Comparison of ENCODE assay signal across 2 cellular contexts in the genomic region with DNA sequence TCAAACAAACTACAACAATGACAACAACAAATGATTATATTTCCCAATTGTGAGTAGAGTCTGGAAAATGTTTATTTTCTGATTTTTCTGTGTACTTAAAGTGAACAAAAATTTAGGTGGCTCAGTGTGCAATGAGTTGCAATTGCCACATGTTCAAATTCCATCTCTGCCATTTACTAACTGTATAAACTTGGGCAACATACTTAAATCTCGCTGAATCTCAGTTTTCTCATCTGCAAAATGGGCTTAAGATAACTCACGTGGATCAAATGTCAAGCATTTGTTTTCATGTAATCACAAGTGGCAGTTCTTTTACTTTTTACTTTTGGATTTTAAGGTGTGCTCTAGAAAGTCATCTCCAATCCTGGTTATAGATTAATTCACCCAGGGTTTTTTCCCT.
A peak's percentile ranks its signal among the peaks of the same experiment; 100 is the strongest.
TF ChIP-seq lines count a peak whose summit lies in the region.

No MANE protein-coding gene starts in this region.

TF ChIP-seq in HepG2, 621 proteins besides CTCF, POLR2A, EP300 and RAD21 (continued from another document and continues in another):
- TF ChIP-seq DBP (CRISPR knock-in tag; IDR thresholded peaks at IDR 0.05; ENCODE audit: not compliant biosample characterization) (no peak), KDM1A (CRISPR knock-in tag; IDR thresholded peaks at IDR 0.05) (peak; percentile 83; the same call in 1 of the 2 replicates), ELF3 (CRISPR knock-in tag; IDR thresholded peaks at IDR 0.05) (no peak), PRDM15 (CRISPR knock-in tag; IDR thresholded peaks at IDR 0.05) (no peak), KDM6A (CRISPR knock-in tag; IDR thresholded peaks at IDR 0.05; ENCODE audit: low read depth) (no peak), MXD1 (CRISPR knock-in tag; IDR thresholded peaks at IDR 0.05) (no peak), ZNF563 (CRISPR knock-in tag; IDR thresholded peaks at IDR 0.05) (no peak), ZNF629 (CRISPR knock-in tag; conservative IDR thresholded peaks at IDR 0.05) (peak; percentile 92), SOX6 (IDR thresholded peaks at IDR 0.05) (no peak), SOX6 (CRISPR knock-in tag; IDR thresholded peaks at IDR 0.05) (peak; percentile 36; the same call in 1 of the 2 replicates), ZNF225 (CRISPR knock-in tag; IDR thresholded peaks at IDR 0.05) (no peak), PAXIP1 (CRISPR knock-in tag; conservative IDR thresholded peaks at IDR 0.05) (no peak), ZNF569 (CRISPR knock-in tag; IDR thresholded peaks at IDR 0.05; ENCODE audit: borderline replicate concordance) (no peak)
- TF ChIP-seq, protein P1, sequence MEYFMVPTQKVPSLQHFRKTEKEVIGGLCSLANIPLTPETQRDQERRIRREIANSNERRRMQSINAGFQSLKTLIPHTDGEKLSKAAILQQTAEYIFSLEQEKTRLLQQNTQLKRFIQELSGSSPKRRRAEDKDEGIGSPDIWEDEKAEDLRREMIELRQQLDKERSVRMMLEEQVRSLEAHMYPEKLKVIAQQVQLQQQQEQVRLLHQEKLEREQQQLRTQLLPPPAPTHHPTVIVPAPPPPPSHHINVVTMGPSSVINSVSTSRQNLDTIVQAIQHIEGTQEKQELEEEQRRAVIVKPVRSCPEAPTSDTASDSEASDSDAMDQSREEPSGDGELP (IDR thresholded peaks at IDR 0.05; ENCODE audit: borderline replicate concordance, low read depth), result no peak
- TF ChIP-seq, protein P2, sequence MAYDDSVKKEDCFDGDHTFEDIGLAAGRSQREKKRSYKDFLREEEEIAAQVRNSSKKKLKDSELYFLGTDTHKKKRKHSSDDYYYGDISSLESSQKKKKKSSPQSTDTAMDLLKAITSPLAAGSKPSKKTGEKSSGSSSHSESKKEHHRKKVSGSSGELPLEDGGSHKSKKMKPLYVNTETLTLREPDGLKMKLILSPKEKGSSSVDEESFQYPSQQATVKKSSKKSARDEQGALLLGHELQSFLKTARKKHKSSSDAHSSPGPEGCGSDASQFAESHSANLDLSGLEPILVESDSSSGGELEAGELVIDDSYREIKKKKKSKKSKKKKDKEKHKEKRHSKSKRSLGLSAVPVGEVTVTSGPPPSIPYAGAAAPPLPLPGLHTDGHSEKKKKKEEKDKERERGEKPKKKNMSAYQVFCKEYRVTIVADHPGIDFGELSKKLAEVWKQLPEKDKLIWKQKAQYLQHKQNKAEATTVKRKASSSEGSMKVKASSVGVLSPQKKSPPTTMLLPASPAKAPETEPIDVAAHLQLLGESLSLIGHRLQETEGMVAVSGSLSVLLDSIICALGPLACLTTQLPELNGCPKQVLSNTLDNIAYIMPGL (CRISPR knock-in tag; IDR thresholded peaks at IDR 0.05; ENCODE audit: borderline replicate concordance in 1 of 2, low read depth in 1 of 2), result no peak

TF ChIP-seq in K562, 482 proteins besides CTCF, POLR2A, EP300 and RAD21:
- TF ChIP-seq ZBTB43 (CRISPR knock-in tag; IDR thresholded peaks at IDR 0.05), result no peak
- no peak for TF ChIP-seq THRA (IDR thresholded peaks at IDR 0.05)
- no peak for TF ChIP-seq YY1 (IDR thresholded peaks at IDR 0.05; ENCODE audit: borderline replicate concordance in 1 of 3, control insufficient read depth in 1 of 3, extremely low read depth in 1 of 3, insufficient read depth in 3 of 3, insufficient read length in 1 of 3, insufficient replicate concordance in 2 of 3, low read depth in 1 of 3, low read length in 2 of 3)
- TF ChIP-seq RBM25 (IDR thresholded peaks at IDR 0.05; ENCODE audit: low read depth, low read length, severe bottlenecking), result peak; percentile 76
